25 cellular contexts compared by ENCODE assay signal in genomic region chr12:39072658-39073057, GRCh38.
DNase-seq lines count a peak whose midpoint lies in the region; ATAC-seq, FAIRE-seq and TF ChIP-seq lines count a peak whose summit lies in the region.
"Had no signal": no experiment of that assay in that cellular context is flagged by ENCODE, and none has a peak within 500 bp of the region (broad histone marks: within the 10 kb centered on the region; RNA-seq: fewer than 3 reads in every experiment).

No MANE protein-coding gene starts in this region.

- no peak overlapping the region for H2BK20ac ChIP-seq in IMR-90 (ENCODE audit: low read depth, low read length)

- no peak for TF ChIP-seq POLR2A in IMR-90 (IDR thresholded peaks at IDR 0.05; ENCODE audit: low read depth, low read length)
- no peak for TF ChIP-seq POLR2A in K562 (conservative IDR thresholded peaks at IDR 0.05)
- TF ChIP-seq POLR2A in esophagus muscularis mucosa (IDR thresholded peaks at IDR 0.05; ENCODE audit: low read depth) = no peak

- H3K4me3 ChIP-seq in IMR-90 (ENCODE audit: insufficient read depth, low read depth, low read length) (no peak overlapping the region), K562 (no peak overlapping the region), esophagus muscularis mucosa (no peak overlapping the region)
- H3K4me3 ChIP-seq: BLaER1, GM12878 had no signal

- H3K9ac ChIP-seq in IMR-90 (ENCODE audit: low read depth, low read length) (no peak overlapping the region), K562 (ENCODE audit: insufficient read depth in 1 of 2, low read depth in 2 of 2, low read length in 2 of 2) (no peak overlapping the region)
- H3K9ac ChIP-seq: BLaER1 had no signal

- no peak overlapping the region for H2BK5ac ChIP-seq in IMR-90 (ENCODE audit: low read depth, low read length, poor library complexity, severe bottlenecking)

- TF ChIP-seq EP300 in Ishikawa (IDR thresholded peaks at IDR 0.05; ENCODE audit: borderline replicate concordance) (no peak), K562 (IDR thresholded peaks at IDR 0.05; ENCODE audit: low read length) (no peak), esophagus muscularis mucosa (IDR thresholded peaks at IDR 0.05) (no peak)

- H2AFZ ChIP-seq in IMR-90 (replicated peaks; ENCODE audit: low read length, poor library complexity) (no peak overlapping the region), K562 (ENCODE audit: low read depth, low read length) (no peak overlapping the region)

- no peak overlapping the region for H2AK9ac ChIP-seq in IMR-90 (replicated peaks; ENCODE audit: low read depth, low read length, poor library complexity)

- TF ChIP-seq CTCF in IMR-90 (conservative IDR thresholded peaks at IDR 0.05; ENCODE audit: low read depth, low read length) (no peak), K562 (IDR thresholded peaks at IDR 0.05 in 2 of 3, conservative IDR thresholded peaks at IDR 0.05 in 1 of 3; ENCODE audit: insufficient read depth in 2 of 3, low read depth in 1 of 3, low read length in 3 of 3) (no peak), esophagus muscularis mucosa (IDR thresholded peaks at IDR 0.05) (no peak)

- no peak overlapping the region for H3K4ac ChIP-seq in IMR-90 (ENCODE audit: low read depth, low read length)

- H3K79me1 ChIP-seq in IMR-90 (ENCODE audit: low read depth in 1 of 2, low read length in 2 of 2) = no peaks in the 10 kb centered on the region

- no peak for ATAC-seq in IMR-90 (ENCODE audit: low read depth)
- no peak for ATAC-seq in K562
- ATAC-seq: GM12878 had no signal

- TF ChIP-seq RAD21 in IMR-90 (IDR thresholded peaks at IDR 0.05; ENCODE audit: low read length) (no peak), Ishikawa (IDR thresholded peaks at IDR 0.05; ENCODE audit: low read depth) (no peak), K562 (CRISPR knock-in tag; conservative IDR thresholded peaks at IDR 0.05 in 1 of 2, IDR thresholded peaks at IDR 0.05 in 1 of 2) (no peak)

- DNase-seq in IMR-90 (no peak), K562 (ENCODE audit: extremely low read depth in 1 of 4, low spot score in 3 of 4) (no peak), esophagus muscularis mucosa (ENCODE audit: extremely low spot score) (no peak)
- no peak for DNase-seq in activated CD4-positive, CD25-positive, alpha-beta regulatory T cell treated with anti-CD3 and anti-CD28 coated beads, Interleukin-2, amount 50 U/mL, for 72 hours
- DNase-seq: 8988T; ACHN; BE2C; C1 segment of cervical spinal cord; CD4-positive, alpha-beta memory T cell; CD4-positive, CD25-positive, alpha-beta regulatory T cell; CD8-positive, alpha-beta memory T cell; COR-L47; DMS 273 treated with DMSO at 0.1 percent for 48 hours; DMS153; DMS53; DMS79; DND-41; EL; GDM1 had no signal

- in situ Hi-C loops in IMR-90 (cut with MboI; ENCODE audit: low sequenced_read_pairs) = no loop called here
- in situ Hi-C loops in K562 (cut with MboI) = no loop called here

- intact Hi-C loops in IMR-90 (cut with micrococcal nuclease) = no loop called here
- intact Hi-C loops in K562 (cut with micrococcal nuclease) = no loop called here
- intact Hi-C loops in esophagus muscularis mucosa (cut with DNase I) = no loop called here

- H3K4me1 ChIP-seq in IMR-90 (ENCODE audit: control insufficient read depth, insufficient read depth, low read length) (no peaks in the 10 kb centered on the region), K562 (replicated peaks in 1 of 2; ENCODE audit: control insufficient read depth in 2 of 2, insufficient read depth in 2 of 2, low read length in 2 of 2) (no peaks in the 10 kb centered on the region), esophagus muscularis mucosa (no peaks in the 10 kb centered on the region)
- H3K4me1 ChIP-seq: BLaER1 had no signal

- H3K27me3 ChIP-seq in IMR-90 (ENCODE audit: control insufficient read depth, insufficient read depth, low read length) = no peaks in the 10 kb centered on the region
- no peaks in the 10 kb centered on the region for H3K27me3 ChIP-seq in K562 (ENCODE audit: control insufficient read depth in 2 of 2, insufficient read depth in 2 of 2, low read length in 2 of 2)
- H3K27me3 ChIP-seq in esophagus muscularis mucosa = no peaks in the 10 kb centered on the region
- H3K27me3 ChIP-seq: BE2C, BLaER1 had no signal

- dilution Hi-C loops in IMR-90 (cut with HindIII; ENCODE audit: low sequenced_read_pairs, unreplicated experiment) = no loop called here

- H3K4me2 ChIP-seq in IMR-90 (ENCODE audit: low read depth, low read length) (no peak overlapping the region), K562 (ENCODE audit: insufficient read depth, low read length) (no peak overlapping the region)
- H3K4me2 ChIP-seq: BLaER1 had no signal

- H4K20me1 ChIP-seq in IMR-90 (ENCODE audit: insufficient read depth, low read length) (no peaks in the 10 kb centered on the region), K562 (replicated peaks; ENCODE audit: control insufficient read depth, insufficient read depth, low read length) (no peaks in the 10 kb centered on the region)
- H4K20me1 ChIP-seq: BLaER1 had no signal

- H2BK120ac ChIP-seq in IMR-90 (ENCODE audit: low read depth, low read length) = no peak overlapping the region

- H3K9me3 ChIP-seq in IMR-90 (ENCODE audit: control insufficient read depth, insufficient read depth, low read length) = peaks cover 4% of the 10 kb centered on the region
- H3K9me3 ChIP-seq in K562 (replicated peaks; ENCODE audit: control insufficient read depth, insufficient read depth, low read depth, low read length) = no peaks in the 10 kb centered on the region
- no peaks in the 10 kb centered on the region for H3K9me3 ChIP-seq in esophagus muscularis mucosa
- H3K9me3 ChIP-seq: BE2C, BLaER1 had no signal

- no TSS peak for BruUV-seq in IMR-90 (replicated peaks; lab: Mats Ljungman, UMichigan)
- BruUV-seq in K562 (replicated peaks; lab: Mats Ljungman, UMichigan) = no TSS peak

- no peak overlapping the region for H2BK15ac ChIP-seq in IMR-90 (ENCODE audit: low read depth, low read length)

- POLR2A ChIA-PET in IMR-90 (lab: Charles Lee; ENCODE audit: unreplicated experiment) (no interaction called here), K562 (lab: Yijun Ruan, JAX) (no interaction called here)

- CTCF ChIA-PET in IMR-90 (lab: Yijun Ruan, JAX) = no interaction called here
- CTCF ChIA-PET in K562 (lab: Yijun Ruan, JAX; ENCODE audit: low intra/inter-chr PET ratio) = no interaction called here

- no peak overlapping the region for H3K56ac ChIP-seq in IMR-90 (ENCODE audit: extremely low read depth, insufficient read depth, low read length)

- H4K8ac ChIP-seq in IMR-90 (ENCODE audit: low read depth in 2 of 2, low read length in 2 of 2) = no peak overlapping the region

- no peak overlapping the region for H3K14ac ChIP-seq in IMR-90 (replicated peaks; ENCODE audit: low read depth, low read length)

- no CpG with 5 or more reads among the region's 2 CpGs for WGBS in IMR-90 (ENCODE audit: extremely low coverage in 2 of 2, insufficient read length in 1 of 2), 2 experiments
- WGBS in K562 (ENCODE audit: insufficient coverage, low coverage, missing lambda C conversion rate) = 0% methylated on average over 2 of the region's 2 CpGs
- WGBS in esophagus muscularis mucosa = 78% methylated on average over 2 of the region's 2 CpGs

- no peak overlapping the region for H3K23ac ChIP-seq in IMR-90 (ENCODE audit: low read depth, low read length)

- H3K9me1 ChIP-seq in IMR-90 (ENCODE audit: insufficient read depth, low read length) (no peaks in the 10 kb centered on the region), K562 (ENCODE audit: control insufficient read depth, insufficient read depth, low read length) (no peaks in the 10 kb centered on the region)

- H3K27ac ChIP-seq in IMR-90 (ENCODE audit: insufficient read depth, low read length) = no peak overlapping the region
- H3K27ac ChIP-seq in K562 (ENCODE audit: extremely low read depth, low read depth, low read length) = no peak overlapping the region
- no peak overlapping the region for H3K27ac ChIP-seq in esophagus muscularis mucosa (replicated peaks in 1 of 4)
- H3K27ac ChIP-seq: BLaER1 had no signal

- no peaks in the 10 kb centered on the region for H3K79me2 ChIP-seq in K562 (ENCODE audit: control insufficient read depth, insufficient read depth, low read length)

- H3K18ac ChIP-seq in IMR-90 (ENCODE audit: low read depth, low read length) = no peak overlapping the region

- no peak overlapping the region for H2AK5ac ChIP-seq in IMR-90 (ENCODE audit: low read depth, low read length)

- no peak overlapping the region for H4K5ac ChIP-seq in IMR-90 (ENCODE audit: low read depth, low read length)

- no peak overlapping the region for H4K91ac ChIP-seq in IMR-90 (ENCODE audit: insufficient read depth, low read depth, low read length)

- no peak for FAIRE-seq in K562 (lab: Jason Lieb, UNC)
- FAIRE-seq: A204.1, GM12878, GM12892, GM18507 had no signal

- H3K36me3 ChIP-seq in IMR-90 (ENCODE audit: control insufficient read depth, insufficient read depth, low read length) = no peaks in the 10 kb centered on the region
- no peaks in the 10 kb centered on the region for H3K36me3 ChIP-seq in K562 (ENCODE audit: control insufficient read depth, insufficient read depth, low read length)
- H3K36me3 ChIP-seq in esophagus muscularis mucosa = no peaks in the 10 kb centered on the region
- H3K36me3 ChIP-seq: BE2C, BLaER1 had no signal

TF ChIP-seq in IMR-90, 13 proteins besides CTCF, POLR2A, EP300 and RAD21:
- TF ChIP-seq CEBPB (IDR thresholded peaks at IDR 0.05; ENCODE audit: low read depth, low read length) (peak; percentile 72), MXI1 (IDR thresholded peaks at IDR 0.05; ENCODE audit: borderline replicate concordance, low read depth, low read length) (no peak)

TF ChIP-seq in Ishikawa, 13 proteins besides CTCF, POLR2A, EP300 and RAD21 (continues in another document):
- TF ChIP-seq MAX (IDR thresholded peaks at IDR 0.05) (no peak), CREB1 (IDR thresholded peaks at IDR 0.05; ENCODE audit: low read depth) (no peak)
